Comparison of ENCODE assay signal across 8 cellular contexts in the genomic region with DNA sequence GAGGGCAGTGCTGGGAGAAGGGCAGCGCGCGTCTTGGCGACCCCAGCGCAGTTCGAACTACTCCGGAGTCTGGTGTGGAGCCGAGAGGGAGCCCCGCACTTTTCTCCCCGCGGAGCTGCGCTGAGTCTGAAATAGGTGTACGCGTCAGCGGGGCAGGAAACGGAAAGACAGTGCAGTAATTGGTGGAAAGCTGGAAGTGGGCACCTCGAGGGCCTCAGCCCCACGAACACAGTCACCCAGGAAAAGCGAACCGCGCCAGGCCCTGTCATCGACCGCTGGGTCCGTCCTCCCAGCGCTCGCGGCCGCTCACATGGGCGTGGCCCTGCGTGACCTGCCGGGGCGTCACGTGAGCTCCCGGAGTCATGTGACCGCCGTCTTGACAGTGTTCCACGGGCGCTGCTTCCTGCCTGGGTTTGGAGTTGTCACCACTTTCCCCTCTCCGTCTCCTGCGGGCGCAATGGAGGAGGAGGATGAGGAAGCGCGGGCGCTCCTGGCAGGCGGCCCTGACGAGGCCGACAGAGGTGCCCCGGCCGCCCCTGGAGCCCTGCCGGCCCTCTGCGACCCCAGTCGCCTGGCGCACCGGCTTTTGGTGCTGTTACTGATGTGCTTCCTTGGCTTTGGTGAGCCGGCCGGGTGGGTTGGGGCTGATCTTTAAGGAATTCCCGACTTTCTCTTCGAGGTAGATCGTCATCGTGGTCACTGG. TPM values are rescaled to one million over a fixed set of nuclear protein-coding genes. Genes with fewer than 3 reads are reported as not detected.
DNase-seq lines count a peak whose midpoint lies in the region; ATAC-seq, FAIRE-seq and TF ChIP-seq lines count a peak whose summit lies in the region.

Gene MFSD1, plus strand, starts transcription at position 359 of the 703 bp plus-strand sequence. Its CDS starts 99 bp downstream, at position 458.

- peak within 1 kb of the TSS; percentile 18 for H3K27ac ChIP-seq in RWPE2 (ENCODE audit: poor library complexity, severe bottlenecking)

- H3K9me3 ChIP-seq in Loucy (ENCODE audit: insufficient read depth, low read depth, low read length) (no peaks in the 10 kb centered on the region), RWPE2 (ENCODE audit: severe bottlenecking) (no peaks in the 10 kb centered on the region)

- peaks cover 13% of the 10 kb centered on the region for H3K27me3 Mint-ChIP-seq in activated T-helper 2 cell treated with anti-CD3 and anti-CD28 coated beads, Interferon-gamma antibody, Interleukin-2, Interleukin-4, amounts not matched to agents 10 μg/mL and 5 μg/mL and 100 μg/mL, durations not matched to agents 14 hours and 24 hours and 36 hours (ENCODE audit: low read depth)
- H3K27me3 Mint-ChIP-seq in naive thymus-derived CD8-positive, alpha-beta T cell: no peaks in the 10 kb centered on the region

- DNase-seq in EL: peak; percentile 95
- peak; percentile 75 for DNase-seq in H54 (ENCODE audit: insufficient read length, low spot score)
- DNase-seq in RWPE2 (ENCODE audit: low spot score): peak; percentile 93
- DNase-seq in activated T-helper 2 cell treated with anti-CD3 and anti-CD28 coated beads, Interferon-gamma antibody, Interleukin-2, Interleukin-4, amounts not matched to agents 10 μg/mL and 5 μg/mL and 100 μg/mL, durations not matched to agents 14 hours and 24 hours and 36 hours (ENCODE audit: low spot score): peak; percentile 86
- DNase-seq in fibroblast of mammary gland (ENCODE audit: low read depth): peak; percentile 92
- DNase-seq in naive thymus-derived CD8-positive, alpha-beta T cell: peak; percentile 77 to 93 (median 84)
- DNase-seq in stimulated activated naive CD4-positive, alpha-beta T cell (lab: John Stamatoyannopoulos, UW): peak; percentile 77 to 92 (median 80)

- H2AFZ ChIP-seq in Loucy (ENCODE audit: low read length): peak within 1 kb of the TSS; percentile 97

- H4K20me1 ChIP-seq in Loucy (ENCODE audit: insufficient read depth, low read length, poor library complexity, severe bottlenecking): no peaks in the 10 kb centered on the region

- peak within 1 kb of the TSS; percentile 87 for H3K4me3 Mint-ChIP-seq in activated T-helper 2 cell treated with anti-CD3 and anti-CD28 coated beads, Interferon-gamma antibody, Interleukin-2, Interleukin-4, amounts not matched to agents 10 μg/mL and 5 μg/mL and 100 μg/mL, durations not matched to agents 14 hours and 24 hours and 36 hours (ENCODE audit: low read depth)
- peak within 1 kb of the TSS; percentile 82 to 95 (median 91) for H3K4me3 Mint-ChIP-seq in naive thymus-derived CD8-positive, alpha-beta T cell

- no peaks in the 10 kb centered on the region for H3F3A ChIP-seq in Loucy (ENCODE audit: low read depth)

- H3K27me3 ChIP-seq in Loucy (ENCODE audit: insufficient read depth, low read length, poor library complexity, severe bottlenecking) (no peaks in the 10 kb centered on the region), RWPE2 (ENCODE audit: insufficient read depth, poor library complexity, severe bottlenecking) (no peaks in the 10 kb centered on the region)

- H3K9me3 Mint-ChIP-seq in activated T-helper 2 cell treated with anti-CD3 and anti-CD28 coated beads, Interferon-gamma antibody, Interleukin-2, Interleukin-4, amounts not matched to agents 10 μg/mL and 5 μg/mL and 100 μg/mL, durations not matched to agents 14 hours and 24 hours and 36 hours: no peaks in the 10 kb centered on the region
- H3K9me3 Mint-ChIP-seq in naive thymus-derived CD8-positive, alpha-beta T cell: no peaks in the 10 kb centered on the region

- H3K36me3 Mint-ChIP-seq in activated T-helper 2 cell treated with anti-CD3 and anti-CD28 coated beads, Interferon-gamma antibody, Interleukin-2, Interleukin-4, amounts not matched to agents 10 μg/mL and 5 μg/mL and 100 μg/mL, durations not matched to agents 14 hours and 24 hours and 36 hours (ENCODE audit: low read depth): no peaks in the 10 kb centered on the region
- H3K36me3 Mint-ChIP-seq in naive thymus-derived CD8-positive, alpha-beta T cell: peaks cover 0 to 22% (median 2%) of the 10 kb centered on the region in 3 donors

- H3K4me1 Mint-ChIP-seq in activated T-helper 2 cell treated with anti-CD3 and anti-CD28 coated beads, Interferon-gamma antibody, Interleukin-2, Interleukin-4, amounts not matched to agents 10 μg/mL and 5 μg/mL and 100 μg/mL, durations not matched to agents 14 hours and 24 hours and 36 hours (ENCODE audit: low read depth): peaks cover 16% of the 10 kb centered on the region
- peaks cover 10 to 43% (median 36%) of the 10 kb centered on the region in 4 donors for H3K4me1 Mint-ChIP-seq in naive thymus-derived CD8-positive, alpha-beta T cell

- H3K4me3 ChIP-seq in Loucy (ENCODE audit: low read length, poor library complexity, severe bottlenecking): peak within 1 kb of the TSS; percentile 88
- peak within 1 kb of the TSS; percentile 67 for H3K4me3 ChIP-seq in RWPE2 (ENCODE audit: severe bottlenecking)
- peak within 1 kb of the TSS; percentile 94 for H3K4me3 ChIP-seq in fibroblast of mammary gland (ENCODE audit: control insufficient read depth, low read depth, low read length)

- peak; percentile 79 for FAIRE-seq in H54 (lab: Jason Lieb, UNC)

- TF ChIP-seq CTCF in Loucy (conservative IDR thresholded peaks at IDR 0.05; ENCODE audit: low read length) (no peak), RWPE2 (IDR thresholded peaks at IDR 0.05; ENCODE audit: poor library complexity, severe bottlenecking) (no peak), fibroblast of mammary gland (conservative IDR thresholded peaks at IDR 0.05; ENCODE audit: control insufficient read depth, insufficient read depth, low read depth, low read length) (no peak)

- H3K9ac ChIP-seq in Loucy (ENCODE audit: low read depth, low read length, poor library complexity, severe bottlenecking): peak within 1 kb of the TSS; percentile 57

- no peaks in the 10 kb centered on the region for H3K36me3 ChIP-seq in Loucy (ENCODE audit: insufficient read depth, low read length)
- no peaks in the 10 kb centered on the region for H3K36me3 ChIP-seq in RWPE2 (ENCODE audit: low read depth)

- intact Hi-C loops in activated T-helper 2 cell treated with anti-CD3 and anti-CD28 coated beads, Interferon-gamma antibody, Interleukin-2, Interleukin-4, amounts not matched to agents 10 μg/mL and 5 μg/mL and 100 μg/mL, durations not matched to agents 14 hours and 24 hours and 36 hours (cut with micrococcal nuclease): loop anchor here (1.0 to 10.0 kb wide), 3 partner anchors 11 to 707 kb away; partner anchors contain the start of gene GFM1

- H3K27ac Mint-ChIP-seq in activated T-helper 2 cell treated with anti-CD3 and anti-CD28 coated beads, Interferon-gamma antibody, Interleukin-2, Interleukin-4, amounts not matched to agents 10 μg/mL and 5 μg/mL and 100 μg/mL, durations not matched to agents 14 hours and 24 hours and 36 hours: peak within 1 kb of the TSS; percentile 82
- H3K27ac Mint-ChIP-seq in naive thymus-derived CD8-positive, alpha-beta T cell: peak within 1 kb of the TSS; percentile 90 to 96 (median 94)

- no peaks in the 10 kb centered on the region for H3K9me2 ChIP-seq in Loucy (replicated peaks; ENCODE audit: low read depth, low read length)

- peak; percentile 87 for ATAC-seq in RWPE2 (ENCODE audit: low read depth)
- ATAC-seq in naive thymus-derived CD8-positive, alpha-beta T cell: peak; percentile 91

- H3K4me2 ChIP-seq in Loucy (ENCODE audit: low read depth, low read length, poor library complexity, severe bottlenecking): peak within 1 kb of the TSS; percentile 72

- H3K79me2 ChIP-seq in Loucy (ENCODE audit: insufficient read depth, low read length): no peaks in the 10 kb centered on the region

- H3K4me1 ChIP-seq in Loucy (ENCODE audit: insufficient read depth, low read length, poor library complexity, severe bottlenecking) (peaks cover 20% of the 10 kb centered on the region), RWPE2 (ENCODE audit: insufficient read depth, poor library complexity, severe bottlenecking) (peaks cover 7% of the 10 kb centered on the region)

- POLR2A ChIA-PET in naive thymus-derived CD8-positive, alpha-beta T cell (lab: Charles Lee): interaction anchor here (0.6 to 1.9 kb wide), 8 partner anchors 8 to 1627 kb away, joined by 3 to 6 read pairs (median 4); partner anchors contain the start of genes GFM1 and LXN

- peak; percentile 51; the same call in 1 of the 2 replicates for TF ChIP-seq POLR2A in H54 (IDR thresholded peaks at IDR 0.05; ENCODE audit: low read depth, low read length)

RNA-seq across cellular contexts. Expression of gene MFSD1, which starts in this region (rescaled TPM):
- total RNA-seq in activated T-helper 2 cell treated with anti-CD3 and anti-CD28 coated beads, Interferon-gamma antibody, Interleukin-2, Interleukin-4, amounts not matched to agents 10 μg/mL and 5 μg/mL and 100 μg/mL, durations not matched to agents 14 hours and 24 hours and 36 hours: 20.2 and 24.1 TPM in 2 replicates
- total RNA-seq in naive thymus-derived CD8-positive, alpha-beta T cell: 10 to 100 TPM; 28.8 to 30.3 TPM
- 10 to 100 TPM; 41.0 to 56.0 (median 52.2) TPM for polyA plus RNA-seq in naive thymus-derived CD8-positive, alpha-beta T cell

Comparison
In these comparisons a context has a peak if more than half of its experiments do, and no peak if none do; other contexts are left out.
1. Peak in every context shown above with its lines: DNase-seq, ATAC-seq, H3K4me3 ChIP-seq and H3K27ac ChIP-seq.